Comparison of ENCODE assay signal across 1 cellular context in the genomic region with DNA sequence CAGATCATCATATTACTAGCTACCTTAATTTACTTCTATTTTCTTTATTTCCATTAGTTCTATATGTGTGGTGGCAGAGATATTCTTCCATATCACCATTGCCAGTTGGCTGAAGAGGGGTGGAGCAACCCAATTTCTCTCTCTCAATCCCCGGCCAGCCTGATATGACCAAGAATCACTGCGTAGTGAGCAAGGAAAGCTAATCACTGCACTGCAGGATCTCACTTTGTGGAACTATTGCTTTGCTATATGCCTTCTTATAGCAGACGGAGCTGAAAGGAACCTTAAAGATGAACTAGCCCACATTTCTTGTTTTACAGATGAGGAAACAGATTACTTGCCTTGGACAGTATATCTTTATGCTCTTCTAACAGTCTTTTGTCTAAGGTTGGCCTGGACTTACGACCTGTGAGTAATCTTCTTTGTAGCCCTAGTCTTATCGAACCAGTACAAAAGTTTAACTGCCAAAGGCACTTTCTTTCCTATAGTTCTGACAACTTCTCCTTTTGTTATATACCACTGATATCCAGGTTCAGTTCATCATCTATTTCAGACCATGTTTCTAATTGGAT.
TF ChIP-seq lines count a peak whose summit lies in the region.

No MANE protein-coding gene starts in this region.

TF ChIP-seq in K562, 482 proteins besides CTCF, POLR2A, EP300 and RAD21 (continues in another document):
- TF ChIP-seq L3MBTL2 (IDR thresholded peaks at IDR 0.05) (no peak), SMARCC2 (IDR thresholded peaks at IDR 0.05; ENCODE audit: low read depth) (no peak), PHF8 (IDR thresholded peaks at IDR 0.05; ENCODE audit: borderline replicate concordance, low read length) (no peak), ZNF449 (CRISPR knock-in tag; IDR thresholded peaks at IDR 0.05) (no peak), STAT5B (CRISPR knock-in tag; IDR thresholded peaks at IDR 0.05) (no peak), ZNF121 (CRISPR knock-in tag; conservative IDR thresholded peaks at IDR 0.05) (no peak), FOSL1 (tag; conservative IDR thresholded peaks at IDR 0.05) (0 out of 2 replicates have a peak, but pooled peaks have one; percentile 32), ESRRB (CRISPR knock-in tag; IDR thresholded peaks at IDR 0.05; ENCODE audit: borderline replicate concordance) (no peak), ZNF24 (IDR thresholded peaks at IDR 0.05) (no peak), DPF2 (IDR thresholded peaks at IDR 0.05) (no peak), ZBTB8A (IDR thresholded peaks at IDR 0.05; ENCODE audit: partially characterized antibody) (no peak), ZKSCAN8 (CRISPR knock-in tag; IDR thresholded peaks at IDR 0.05) (no peak), MAFF (IDR thresholded peaks at IDR 0.05; ENCODE audit: low read length) (no peak), PTTG1 (tag; IDR thresholded peaks at IDR 0.05; ENCODE audit: low read depth) (no peak), RBM22 (IDR thresholded peaks at IDR 0.05; ENCODE audit: low read depth, low read length, poor library complexity, severe bottlenecking) (no peak), CHD4 (IDR thresholded peaks at IDR 0.05; ENCODE audit: insufficient read depth, insufficient replicate concordance, low read depth, low read length, poor library complexity, severe bottlenecking) (no peak), TEAD1 (CRISPR knock-in tag; IDR thresholded peaks at IDR 0.05) (0 out of 4 replicates have a peak, but pooled peaks of 1 of the 2 experiments have one; percentile 18), ZNF316 (IDR thresholded peaks at IDR 0.05) (no peak), JUND (IDR thresholded peaks at IDR 0.05; ENCODE audit: borderline replicate concordance, low read depth, low read length) (no peak), JUND (tag; IDR thresholded peaks at IDR 0.05; ENCODE audit: borderline replicate concordance, low read depth, low read length) (no peak), ZNF184 (CRISPR knock-in tag; IDR thresholded peaks at IDR 0.05) (no peak), POLR2G (IDR thresholded peaks at IDR 0.05; ENCODE audit: low read depth, low read length) (no peak), DLX4 (CRISPR knock-in tag; IDR thresholded peaks at IDR 0.05) (no peak), MTA3 (IDR thresholded peaks at IDR 0.05; ENCODE audit: borderline replicate concordance) (no peak), RBM25 (IDR thresholded peaks at IDR 0.05; ENCODE audit: low read depth, low read length, severe bottlenecking) (no peak), ZNF134 (CRISPR knock-in tag; conservative IDR thresholded peaks at IDR 0.05) (no peak), HMG20A (CRISPR knock-in tag; conservative IDR thresholded peaks at IDR 0.05) (no peak), MXI1 (IDR thresholded peaks at IDR 0.05; ENCODE audit: low read depth, low read length) (no peak), HLTF (IDR thresholded peaks at IDR 0.05) (no peak), GTF2E2 (tag; IDR thresholded peaks at IDR 0.05) (no peak), ZNF586 (CRISPR knock-in tag; conservative IDR thresholded peaks at IDR 0.05) (no peak), HMBOX1 (IDR thresholded peaks at IDR 0.05) (peak; percentile 75; the same call in 1 of the 2 replicates), ILK (tag; IDR thresholded peaks at IDR 0.05; ENCODE audit: borderline replicate concordance, low read depth) (no peak), ZBTB9 (CRISPR knock-in tag; IDR thresholded peaks at IDR 0.05) (0 out of 2 replicates have a peak, but pooled peaks have one; percentile 34), TGIF2 (CRISPR knock-in tag; IDR thresholded peaks at IDR 0.05) (no peak), TCF15 (CRISPR knock-in tag; IDR thresholded peaks at IDR 0.05) (no peak), SMAD4 (CRISPR knock-in tag; conservative IDR thresholded peaks at IDR 0.05) (peak; percentile 67), HCFC1 (IDR thresholded peaks at IDR 0.05; ENCODE audit: low read depth, low read length) (no peak), SIX5 (IDR thresholded peaks at IDR 0.05; ENCODE audit: borderline replicate concordance in 1 of 2, insufficient read depth in 1 of 2, low read depth in 1 of 2, low read length in 2 of 2) (no peak), SMARCA5 (IDR thresholded peaks at IDR 0.05) (no peak), RFX1 (IDR thresholded peaks at IDR 0.05) (no peak), FOXA3 (CRISPR knock-in tag; conservative IDR thresholded peaks at IDR 0.05 in 1 of 2, IDR thresholded peaks at IDR 0.05 in 1 of 2) (no peak), HDAC1 (IDR thresholded peaks at IDR 0.05) (peak in 1 of 2 experiments; percentile 69; a peak in 2 of 4 replicates), RFX5 (IDR thresholded peaks at IDR 0.05; ENCODE audit: low read depth, low read length) (no peak), BCOR (IDR thresholded peaks at IDR 0.05) (no peak), FOXJ2 (tag; IDR thresholded peaks at IDR 0.05) (no peak), KLF10 (CRISPR knock-in tag; IDR thresholded peaks at IDR 0.05) (no peak), GATA2 (CRISPR knock-in tag; IDR thresholded peaks at IDR 0.05) (peak; percentile 49), CXXC5 (CRISPR knock-in tag; IDR thresholded peaks at IDR 0.05) (0 out of 2 replicates have a peak, but pooled peaks have one; percentile 51), KDM1A (IDR thresholded peaks at IDR 0.05) (peak; percentile 94 to 95), ARID1B (IDR thresholded peaks at IDR 0.05) (peak; percentile 60)
- TF ChIP-seq, protein P1, sequence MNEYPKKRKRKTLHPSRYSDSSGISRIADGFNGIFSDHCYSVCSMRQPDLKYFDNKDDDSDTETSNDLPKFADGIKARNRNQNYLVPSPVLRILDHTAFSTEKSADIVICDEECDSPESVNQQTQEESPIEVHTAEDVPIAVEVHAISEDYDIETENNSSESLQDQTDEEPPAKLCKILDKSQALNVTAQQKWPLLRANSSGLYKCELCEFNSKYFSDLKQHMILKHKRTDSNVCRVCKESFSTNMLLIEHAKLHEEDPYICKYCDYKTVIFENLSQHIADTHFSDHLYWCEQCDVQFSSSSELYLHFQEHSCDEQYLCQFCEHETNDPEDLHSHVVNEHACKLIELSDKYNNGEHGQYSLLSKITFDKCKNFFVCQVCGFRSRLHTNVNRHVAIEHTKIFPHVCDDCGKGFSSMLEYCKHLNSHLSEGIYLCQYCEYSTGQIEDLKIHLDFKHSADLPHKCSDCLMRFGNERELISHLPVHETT (CRISPR knock-in tag; conservative IDR thresholded peaks at IDR 0.05 in 1 of 2, IDR thresholded peaks at IDR 0.05 in 1 of 2), result 0 out of 4 replicates have a peak, but pooled peaks of 1 of the 2 experiments have one; percentile 33
- TF ChIP-seq, protein P2, sequence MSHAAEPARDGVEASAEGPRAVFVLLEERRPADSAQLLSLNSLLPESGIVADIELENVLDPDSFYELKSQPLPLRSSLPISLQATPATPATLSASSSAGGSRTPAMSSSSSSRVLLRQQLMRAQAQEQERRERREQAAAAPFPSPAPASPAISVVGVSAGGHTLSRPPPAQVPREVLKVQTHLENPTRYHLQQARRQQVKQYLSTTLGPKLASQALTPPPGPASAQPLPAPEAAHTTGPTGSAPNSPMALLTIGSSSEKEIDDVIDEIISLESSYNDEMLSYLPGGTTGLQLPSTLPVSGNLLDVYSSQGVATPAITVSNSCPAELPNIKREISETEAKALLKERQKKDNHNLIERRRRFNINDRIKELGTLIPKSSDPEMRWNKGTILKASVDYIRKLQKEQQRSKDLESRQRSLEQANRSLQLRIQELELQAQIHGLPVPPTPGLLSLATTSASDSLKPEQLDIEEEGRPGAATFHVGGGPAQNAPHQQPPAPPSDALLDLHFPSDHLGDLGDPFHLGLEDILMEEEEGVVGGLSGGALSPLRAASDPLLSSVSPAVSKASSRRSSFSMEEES (CRISPR knock-in tag; IDR thresholded peaks at IDR 0.05), result no peak
- TF ChIP-seq, protein P3, sequence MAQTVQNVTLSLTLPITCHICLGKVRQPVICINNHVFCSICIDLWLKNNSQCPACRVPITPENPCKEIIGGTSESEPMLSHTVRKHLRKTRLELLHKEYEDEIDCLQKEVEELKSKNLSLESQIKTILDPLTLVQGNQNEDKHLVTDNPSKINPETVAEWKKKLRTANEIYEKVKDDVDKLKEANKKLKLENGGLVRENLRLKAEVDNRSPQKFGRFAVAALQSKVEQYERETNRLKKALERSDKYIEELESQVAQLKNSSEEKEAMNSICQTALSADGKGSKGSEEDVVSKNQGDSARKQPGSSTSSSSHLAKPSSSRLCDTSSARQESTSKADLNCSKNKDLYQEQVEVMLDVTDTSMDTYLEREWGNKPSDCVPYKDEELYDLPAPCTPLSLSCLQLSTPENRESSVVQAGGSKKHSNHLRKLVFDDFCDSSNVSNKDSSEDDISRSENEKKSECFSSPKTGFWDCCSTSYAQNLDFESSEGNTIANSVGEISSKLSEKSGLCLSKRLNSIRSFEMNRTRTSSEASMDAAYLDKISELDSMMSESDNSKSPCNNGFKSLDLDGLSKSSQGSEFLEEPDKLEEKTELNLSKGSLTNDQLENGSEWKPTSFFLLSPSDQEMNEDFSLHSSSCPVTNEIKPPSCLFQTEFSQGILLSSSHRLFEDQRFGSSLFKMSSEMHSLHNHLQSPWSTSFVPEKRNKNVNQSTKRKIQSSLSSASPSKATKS (CRISPR knock-in tag; IDR thresholded peaks at IDR 0.05), result no peak
- TF ChIP-seq, protein P4, sequence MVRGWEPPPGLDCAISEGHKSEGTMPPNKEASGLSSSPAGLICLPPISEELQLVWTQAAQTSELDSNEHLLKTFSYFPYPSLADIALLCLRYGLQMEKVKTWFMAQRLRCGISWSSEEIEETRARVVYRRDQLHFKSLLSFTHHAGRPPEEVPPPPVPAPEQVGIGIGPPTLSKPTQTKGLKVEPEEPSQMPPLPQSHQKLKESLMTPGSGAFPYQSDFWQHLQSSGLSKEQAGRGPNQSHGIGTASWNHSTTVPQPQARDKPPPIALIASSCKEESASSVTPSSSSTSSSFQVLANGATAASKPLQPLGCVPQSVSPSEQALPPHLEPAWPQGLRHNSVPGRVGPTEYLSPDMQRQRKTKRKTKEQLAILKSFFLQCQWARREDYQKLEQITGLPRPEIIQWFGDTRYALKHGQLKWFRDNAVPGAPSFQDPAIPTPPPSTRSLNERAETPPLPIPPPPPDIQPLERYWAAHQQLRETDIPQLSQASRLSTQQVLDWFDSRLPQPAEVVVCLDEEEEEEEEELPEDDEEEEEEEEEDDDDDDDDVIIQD (CRISPR knock-in tag; IDR thresholded peaks at IDR 0.05), result no peak
